12 cellular contexts compared by ENCODE assay signal in genomic region chr5:56615750-56616149, GRCh38.
DNase-seq lines count a peak whose midpoint lies in the region; ATAC-seq, FAIRE-seq and TF ChIP-seq lines count a peak whose summit lies in the region.
"Had no signal": no experiment of that assay in that cellular context is flagged by ENCODE, and none has a peak within 500 bp of the region (broad histone marks: within the 10 kb centered on the region; RNA-seq: fewer than 3 reads in every experiment).

No MANE protein-coding gene starts in this region.

- peaks cover 9% of the 10 kb centered on the region for H3K27me3 Mint-ChIP-seq in brain
- H3K27me3 Mint-ChIP-seq: effector memory CD8-positive, alpha-beta T cell had no signal

- no peak overlapping the region for H3K4me3 ChIP-seq in right atrium auricular region
- H3K4me3 ChIP-seq in left lung: no peak overlapping the region
- H3K4me3 ChIP-seq in thyroid gland (replicated peaks in 1 of 3): no peak overlapping the region
- H3K4me3 ChIP-seq: GM23248 had no signal

- no peaks in the 10 kb centered on the region for H3K36me3 Mint-ChIP-seq in brain

- H3K9me3 Mint-ChIP-seq in brain: peaks cover 20 to 67% (median 40%) of the 10 kb centered on the region in 5 experiments

- TF ChIP-seq CTCF in right atrium auricular region (IDR thresholded peaks at IDR 0.05) (no peak), brain (conservative IDR thresholded peaks at IDR 0.05) (no peak), left lung (IDR thresholded peaks at IDR 0.05) (no peak), thyroid gland (IDR thresholded peaks at IDR 0.05) (no peak), D721Med (IDR thresholded peaks at IDR 0.05; ENCODE audit: insufficient read depth, missing control alignments) (no peak)

- no peak for FAIRE-seq in D721Med (lab: Jason Lieb, UNC)

- H3K4me1 Mint-ChIP-seq in brain: peaks cover 30% of the 10 kb centered on the region

- intact Hi-C loops in Right ventricle myocardium superior (cut with DNase I) (no loop called here), left lung (cut with DNase I) (no loop called here), thyroid gland (cut with DNase I) (no loop called here)

- no peak overlapping the region for H3K4me3 Mint-ChIP-seq in brain
- H3K4me3 Mint-ChIP-seq: effector memory CD8-positive, alpha-beta T cell had no signal

- peak overlapping the region in 4 of 5 experiments; percentile 8 to 35 (median 20) for H3K27ac Mint-ChIP-seq in brain
- H3K27ac Mint-ChIP-seq: effector memory CD8-positive, alpha-beta T cell had no signal

- peaks cover 0 to 26% of the 10 kb centered on the region in 2 donors for H3K9me3 ChIP-seq in right atrium auricular region
- H3K9me3 ChIP-seq in left lung: peaks cover 0 to 17% of the 10 kb centered on the region in 2 donors
- no peaks in the 10 kb centered on the region for H3K9me3 ChIP-seq in thyroid gland

- H3K36me3 ChIP-seq in right atrium auricular region (no peaks in the 10 kb centered on the region), left lung (no peaks in the 10 kb centered on the region), thyroid gland (no peaks in the 10 kb centered on the region)

- H3K27me3 ChIP-seq in right atrium auricular region: no peaks in the 10 kb centered on the region
- H3K27me3 ChIP-seq in left lung: no peaks in the 10 kb centered on the region
- H3K27me3 ChIP-seq in thyroid gland: no peaks in the 10 kb centered on the region

- ATAC-seq in Right ventricle myocardium superior (ENCODE audit: poor library complexity) (peak; percentile 78), left lung (peak; percentile 79)
- ATAC-seq: effector memory CD8-positive, alpha-beta T cell had no signal

- H3K4me1 ChIP-seq in right atrium auricular region (peaks cover 0 to 24% of the 10 kb centered on the region in 2 donors), left lung (peaks cover 14% of the 10 kb centered on the region in 2 donors), thyroid gland (peaks cover 26 to 47% of the 10 kb centered on the region in 2 donors)

- H3K27ac ChIP-seq in right atrium auricular region: peak overlapping the region in 1 of 2 donors; percentile 7
- H3K27ac ChIP-seq in left lung: peak overlapping the region in 1 of 2 donors; percentile 39
- peak overlapping the region; percentile 36 to 57 (median 56) for H3K27ac ChIP-seq in thyroid gland
- H3K27ac ChIP-seq: C4-2B, GM23248 had no signal

- WGBS in thyroid gland, 2 donors: 16 to 18% methylated on average over 3 of the region's 3 CpGs

- peak; percentile 48 for DNase-seq in Right ventricle myocardium superior
- no peak for DNase-seq in right atrium auricular region (ENCODE audit: low spot score)
- DNase-seq in left lung: no peak
- peak; percentile 38 to 47 for DNase-seq in thyroid gland
- DNase-seq in D721Med (ENCODE audit: insufficient read length, low spot score): no peak
- no peak for DNase-seq in NCI-H524 treated with DMSO at 0.1 percent for 48 hours (lab: John Stamatoyannopoulos, UW)
- DNase-seq in NCI-H2107 (lab: John Stamatoyannopoulos, UW): no peak
- DNase-seq: effector memory CD8-positive, alpha-beta T cell; GM23248; NCI-H1930 had no signal

- no peak for TF ChIP-seq POLR2A in thyroid gland (IDR thresholded peaks at IDR 0.05)

Comparison
In these comparisons a context has a peak if more than half of its experiments do, and no peak if none do; other contexts are left out.
1. DNase-seq: peak in Right ventricle myocardium superior (single experiment) and thyroid gland (2 of 2); none in right atrium auricular region (single experiment), left lung (0 of 2), D721Med (single experiment), NCI-H524 treated with DMSO at 0.1 percent for 48 hours (single experiment) and NCI-H2107 (single experiment).